In the genomic region with DNA sequence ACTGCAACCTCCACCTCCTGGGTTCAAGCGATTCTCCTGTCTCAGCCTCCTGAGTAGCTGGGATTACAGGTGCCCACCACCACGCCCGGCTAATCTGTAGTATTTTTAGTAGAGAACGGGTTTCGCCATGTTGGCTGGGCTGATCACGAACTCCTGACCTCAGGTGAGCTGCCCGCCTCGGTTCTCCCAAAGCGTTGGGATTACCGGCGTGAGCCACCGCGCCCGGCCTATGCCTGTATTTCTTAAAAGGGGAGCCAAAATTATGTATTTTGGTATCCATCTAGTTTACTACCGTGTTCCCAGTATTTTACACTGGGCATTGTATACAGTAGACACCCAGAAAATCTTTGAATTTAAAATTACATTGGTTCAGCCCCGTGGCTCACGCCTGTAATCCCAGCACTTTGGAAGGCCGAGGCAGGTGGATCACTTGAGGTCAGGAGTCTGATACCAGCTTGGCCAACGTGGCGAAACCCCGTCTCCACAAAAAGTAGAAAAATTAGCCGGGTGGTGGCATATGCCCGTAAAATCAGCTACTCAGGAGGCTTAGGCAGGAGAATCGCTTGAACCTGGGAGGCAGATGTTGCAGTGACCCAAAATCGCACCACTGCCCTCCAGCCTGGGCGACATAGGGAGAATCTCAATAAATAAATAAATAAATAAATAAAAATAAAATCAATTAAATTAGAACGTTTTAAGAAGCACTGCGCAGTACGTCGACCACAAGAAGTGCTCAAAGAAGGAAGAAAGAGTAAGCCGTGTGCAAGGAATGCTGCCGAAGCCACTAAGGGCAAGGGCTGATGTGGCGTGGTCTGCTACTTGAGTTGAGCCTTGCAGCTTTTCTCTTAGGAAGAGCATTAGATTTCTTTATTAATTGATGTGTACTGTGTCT, we compare ENCODE assay signal across 8 cellular contexts. TPM values are rescaled to one million over a fixed set of nuclear protein-coding genes. Genes with fewer than 3 reads are reported as not detected.
DNase-seq lines count a peak whose midpoint lies in the region; ATAC-seq and TF ChIP-seq lines count a peak whose summit lies in the region.

No MANE protein-coding gene starts in this region.

- peaks cover 34% of the 10 kb centered on the region for H3K4me1 ChIP-seq in CD8-positive, alpha-beta T cell (ENCODE audit: insufficient read depth, low read length)
- peaks cover 17% of the 10 kb centered on the region for H3K4me1 ChIP-seq in neuron (ENCODE audit: insufficient read depth, low read length)

- no peak for DNase-seq in CD8-positive, alpha-beta T cell
- DNase-seq in NCI-H2227 treated with DMSO at 0.1 percent for 48 hours (lab: John Stamatoyannopoulos, UW) (peak; percentile 66), NCI-H187 treated with DMSO at 0.1 percent for 48 hours (lab: John Stamatoyannopoulos, UW) (no peak), germinal center (ENCODE audit: low spot score) (no peak)

- peak overlapping the region; percentile 100 for H3K27ac ChIP-seq in CD8-positive, alpha-beta T cell (ENCODE audit: low read depth, low read length)
- peak overlapping the region; percentile 98 for H3K27ac ChIP-seq in cingulate gyrus (ENCODE audit: low read depth, low read length)

- no peak for ATAC-seq in CD8-positive, alpha-beta T cell
- ATAC-seq in GM18519 (IDR thresholded peaks at IDR 0.05; ENCODE audit: low FRiP score, unreplicated experiment) (no peak), GM18511 (IDR thresholded peaks at IDR 0.05; ENCODE audit: unreplicated experiment) (no peak)

- H3K4me1 Mint-ChIP-seq in CD8-positive, alpha-beta T cell (ENCODE audit: low read depth) = peaks cover 29% of the 10 kb centered on the region

- POLR2A ChIA-PET in CD8-positive, alpha-beta T cell (lab: Charles Lee) = interaction anchor here (0.7 to 3.7 kb wide), 9 partner anchors 14 to 292 kb away, joined by 3 to 49 read pairs (median 9); partner anchors contain the start of genes AGO3, MAP7D1 and TRAPPC3

- H3K27me3 Mint-ChIP-seq in CD8-positive, alpha-beta T cell (ENCODE audit: low read depth) = no peaks in the 10 kb centered on the region

- peak overlapping the region; percentile 67 for H2AFZ ChIP-seq in neuron (ENCODE audit: low read depth, low read length)

- H3K9me3 Mint-ChIP-seq in CD8-positive, alpha-beta T cell = no peaks in the 10 kb centered on the region

- TF ChIP-seq CTCF in CD8-positive, alpha-beta T cell (IDR thresholded peaks at IDR 0.05) = no peak

- H3K4me3 ChIP-seq in CD8-positive, alpha-beta T cell (ENCODE audit: low read depth, low read length) = peak overlapping the region; percentile 87
- peak overlapping the region; percentile 66 for H3K4me3 ChIP-seq in neuron (ENCODE audit: low read length)

- H3K36me3 ChIP-seq in CD8-positive, alpha-beta T cell (ENCODE audit: insufficient read depth, low read length) = no peaks in the 10 kb centered on the region
- peaks cover 8% of the 10 kb centered on the region for H3K36me3 ChIP-seq in neuron (ENCODE audit: insufficient read depth, low read length)

- H3K27me3 ChIP-seq in CD8-positive, alpha-beta T cell (ENCODE audit: insufficient read depth, low read length) = no peaks in the 10 kb centered on the region
- no peaks in the 10 kb centered on the region for H3K27me3 ChIP-seq in neuron (ENCODE audit: insufficient read depth, low read length)

- H3K27ac Mint-ChIP-seq in CD8-positive, alpha-beta T cell = peak overlapping the region; percentile 100

- H3K4me3 Mint-ChIP-seq in CD8-positive, alpha-beta T cell = peak overlapping the region; percentile 97

- peaks cover 31% of the 10 kb centered on the region for H3K36me3 Mint-ChIP-seq in CD8-positive, alpha-beta T cell

- CTCF ChIA-PET in CD8-positive, alpha-beta T cell (lab: Charles Lee) = interaction anchor here (1.3 to 4.4 kb wide), 4 partner anchors 34 to 73 kb away, joined by 4 to 23 read pairs (median 8); partner anchors contain the start of gene TRAPPC3

- intact Hi-C loops in CD8-positive, alpha-beta T cell (cut with DNase I, micrococcal nuclease) = loop anchor here in 1 of 2 experiments (2.0 to 5.0 kb wide), 3 partner anchors 65 to 665 kb away; partner anchors contain the start of genes KIAA0319L, NCDN and OSCP1

- no peaks in the 10 kb centered on the region for H3K9me3 ChIP-seq in CD8-positive, alpha-beta T cell (ENCODE audit: low read length)
- H3K9me3 ChIP-seq in neuron (ENCODE audit: low read length) = no peaks in the 10 kb centered on the region

RNA-seq across cellular contexts. Expression of gene THRAP3, which starts 1.5 kb away (rescaled TPM):
- 10 to 100 TPM; 83.2 to 88.4 TPM for total RNA-seq in CD8-positive, alpha-beta T cell
